Comparison of ENCODE assay signal across 1 cellular context in genomic region chr2:128379021-128380005, GRCh38.
TF ChIP-seq lines count a peak whose summit lies in the region.

No MANE protein-coding gene starts in this region.

TF ChIP-seq in HepG2, 621 proteins besides CTCF, POLR2A, EP300 and RAD21 (continued from another document and continues in another):
- TF ChIP-seq, protein P1, sequence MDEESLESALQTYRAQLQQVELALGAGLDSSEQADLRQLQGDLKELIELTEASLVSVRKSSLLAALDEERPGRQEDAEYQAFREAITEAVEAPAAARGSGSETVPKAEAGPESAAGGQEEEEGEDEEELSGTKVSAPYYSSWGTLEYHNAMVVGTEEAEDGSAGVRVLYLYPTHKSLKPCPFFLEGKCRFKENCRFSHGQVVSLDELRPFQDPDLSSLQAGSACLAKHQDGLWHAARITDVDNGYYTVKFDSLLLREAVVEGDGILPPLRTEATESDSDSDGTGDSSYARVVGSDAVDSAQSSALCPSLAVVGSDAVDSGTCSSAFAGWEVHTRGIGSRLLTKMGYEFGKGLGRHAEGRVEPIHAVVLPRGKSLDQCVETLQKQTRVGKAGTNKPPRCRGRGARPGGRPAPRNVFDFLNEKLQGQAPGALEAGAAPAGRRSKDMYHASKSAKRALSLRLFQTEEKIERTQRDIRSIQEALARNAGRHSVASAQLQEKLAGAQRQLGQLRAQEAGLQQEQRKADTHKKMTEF (CRISPR knock-in tag; IDR thresholded peaks at IDR 0.05) = peak; percentile 62; the same call in 1 of the 2 replicates
- TF ChIP-seq SATB2 (CRISPR knock-in tag; IDR thresholded peaks at IDR 0.05) = no peak
- TF ChIP-seq ZNF747 (CRISPR knock-in tag; IDR thresholded peaks at IDR 0.05; ENCODE audit: borderline replicate concordance) = 0 out of 2 replicates have a peak, but pooled peaks have one; percentile 59
- peak; percentile 78; the same call in 1 of the 2 replicates for TF ChIP-seq CREM (IDR thresholded peaks at IDR 0.05)
- no peak for TF ChIP-seq CREM (CRISPR knock-in tag; IDR thresholded peaks at IDR 0.05)
- no peak for TF ChIP-seq U2AF2 (IDR thresholded peaks at IDR 0.05; ENCODE audit: low read depth, low read length)
- TF ChIP-seq SETDB1 (CRISPR knock-in tag; IDR thresholded peaks at IDR 0.05; ENCODE audit: borderline replicate concordance) = no peak
- no peak for TF ChIP-seq RFX5 (IDR thresholded peaks at IDR 0.05; ENCODE audit: low read depth, low read length)
- TF ChIP-seq ZNF781 (CRISPR knock-in tag; IDR thresholded peaks at IDR 0.05; ENCODE audit: borderline replicate concordance, not compliant biosample characterization) = no peak
- no peak for TF ChIP-seq SMAD9 (CRISPR knock-in tag; IDR thresholded peaks at IDR 0.05)
- no peak for TF ChIP-seq NONO (IDR thresholded peaks at IDR 0.05)
- TF ChIP-seq NONO (CRISPR knock-in tag; conservative IDR thresholded peaks at IDR 0.05) = no peak
- no peak for TF ChIP-seq STAG1 (CRISPR knock-in tag; IDR thresholded peaks at IDR 0.05)
- no peak for TF ChIP-seq ZNF430 (CRISPR knock-in tag; IDR thresholded peaks at IDR 0.05)
- TF ChIP-seq ZNF460 (CRISPR knock-in tag; IDR thresholded peaks at IDR 0.05; ENCODE audit: borderline replicate concordance) = no peak
- TF ChIP-seq, protein P2, sequence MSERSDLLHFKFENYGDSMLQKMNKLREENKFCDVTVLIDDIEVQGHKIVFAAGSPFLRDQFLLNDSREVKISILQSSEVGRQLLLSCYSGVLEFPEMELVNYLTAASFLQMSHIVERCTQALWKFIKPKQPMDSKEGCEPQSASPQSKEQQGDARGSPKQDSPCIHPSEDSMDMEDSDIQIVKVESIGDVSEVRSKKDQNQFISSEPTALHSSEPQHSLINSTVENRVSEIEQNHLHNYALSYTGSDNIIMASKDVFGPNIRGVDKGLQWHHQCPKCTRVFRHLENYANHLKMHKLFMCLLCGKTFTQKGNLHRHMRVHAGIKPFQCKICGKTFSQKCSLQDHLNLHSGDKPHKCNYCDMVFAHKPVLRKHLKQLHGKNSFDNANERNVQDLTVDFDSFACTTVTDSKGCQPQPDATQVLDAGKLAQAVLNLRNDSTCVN (CRISPR knock-in tag; IDR thresholded peaks at IDR 0.05; ENCODE audit: borderline replicate concordance) = no peak
- no peak for TF ChIP-seq MAF1 (CRISPR knock-in tag; IDR thresholded peaks at IDR 0.05; ENCODE audit: borderline replicate concordance)
- no peak for TF ChIP-seq ZNF713 (CRISPR knock-in tag; IDR thresholded peaks at IDR 0.05)
- no peak for TF ChIP-seq ZNF468 (CRISPR knock-in tag; IDR thresholded peaks at IDR 0.05)
- TF ChIP-seq POGZ (CRISPR knock-in tag; IDR thresholded peaks at IDR 0.05) = no peak
- no peak for TF ChIP-seq ZNF510 (CRISPR knock-in tag; IDR thresholded peaks at IDR 0.05; ENCODE audit: low read depth)
- TF ChIP-seq, protein P3, sequence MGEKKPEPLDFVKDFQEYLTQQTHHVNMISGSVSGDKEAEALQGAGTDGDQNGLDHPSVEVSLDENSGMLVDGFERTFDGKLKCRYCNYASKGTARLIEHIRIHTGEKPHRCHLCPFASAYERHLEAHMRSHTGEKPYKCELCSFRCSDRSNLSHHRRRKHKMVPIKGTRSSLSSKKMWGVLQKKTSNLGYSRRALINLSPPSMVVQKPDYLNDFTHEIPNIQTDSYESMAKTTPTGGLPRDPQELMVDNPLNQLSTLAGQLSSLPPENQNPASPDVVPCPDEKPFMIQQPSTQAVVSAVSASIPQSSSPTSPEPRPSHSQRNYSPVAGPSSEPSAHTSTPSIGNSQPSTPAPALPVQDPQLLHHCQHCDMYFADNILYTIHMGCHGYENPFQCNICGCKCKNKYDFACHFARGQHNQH (CRISPR knock-in tag; IDR thresholded peaks at IDR 0.05) = peak; percentile 50; the same call in 1 of the 2 replicates
- peak; percentile 100 for TF ChIP-seq SOX5 (CRISPR knock-in tag; IDR thresholded peaks at IDR 0.05; ENCODE audit: borderline replicate concordance)
- no peak for TF ChIP-seq REPIN1 (CRISPR knock-in tag; IDR thresholded peaks at IDR 0.05; ENCODE audit: borderline replicate concordance, low read depth)
- TF ChIP-seq ZNF549 (CRISPR knock-in tag; IDR thresholded peaks at IDR 0.05) = no peak
- TF ChIP-seq ZNF607 (CRISPR knock-in tag; IDR thresholded peaks at IDR 0.05; ENCODE audit: borderline replicate concordance) = 0 out of 2 replicates have a peak, but pooled peaks have one; percentile 48
- no peak for TF ChIP-seq RBM22 (optimal IDR thresholded peaks at IDR 0.05; ENCODE audit: low read length)
- TF ChIP-seq ZNF407 (CRISPR knock-in tag; IDR thresholded peaks at IDR 0.05; ENCODE audit: not compliant biosample characterization) = no peak
- no peak for TF ChIP-seq ZC3H4 (CRISPR knock-in tag; IDR thresholded peaks at IDR 0.05; ENCODE audit: borderline replicate concordance)
- TF ChIP-seq MATR3 (CRISPR knock-in tag; IDR thresholded peaks at IDR 0.05) = no peak
- TF ChIP-seq, protein P4, sequence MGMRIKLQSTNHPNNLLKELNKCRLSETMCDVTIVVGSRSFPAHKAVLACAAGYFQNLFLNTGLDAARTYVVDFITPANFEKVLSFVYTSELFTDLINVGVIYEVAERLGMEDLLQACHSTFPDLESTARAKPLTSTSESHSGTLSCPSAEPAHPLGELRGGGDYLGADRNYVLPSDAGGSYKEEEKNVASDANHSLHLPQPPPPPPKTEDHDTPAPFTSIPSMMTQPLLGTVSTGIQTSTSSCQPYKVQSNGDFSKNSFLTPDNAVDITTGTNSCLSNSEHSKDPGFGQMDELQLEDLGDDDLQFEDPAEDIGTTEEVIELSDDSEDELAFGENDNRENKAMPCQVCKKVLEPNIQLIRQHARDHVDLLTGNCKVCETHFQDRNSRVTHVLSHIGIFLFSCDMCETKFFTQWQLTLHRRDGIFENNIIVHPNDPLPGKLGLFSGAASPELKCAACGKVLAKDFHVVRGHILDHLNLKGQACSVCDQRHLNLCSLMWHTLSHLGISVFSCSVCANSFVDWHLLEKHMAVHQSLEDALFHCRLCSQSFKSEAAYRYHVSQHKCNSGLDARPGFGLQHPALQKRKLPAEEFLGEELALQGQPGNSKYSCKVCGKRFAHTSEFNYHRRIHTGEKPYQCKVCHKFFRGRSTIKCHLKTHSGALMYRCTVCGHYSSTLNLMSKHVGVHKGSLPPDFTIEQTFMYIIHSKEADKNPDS (CRISPR knock-in tag; IDR thresholded peaks at IDR 0.05) = peak; percentile 56; the same call in 1 of the 2 replicates
- TF ChIP-seq TAF15 (IDR thresholded peaks at IDR 0.05; ENCODE audit: low read depth, low read length, poor library complexity, severe bottlenecking) = no peak
- TF ChIP-seq SP4 (CRISPR knock-in tag; IDR thresholded peaks at IDR 0.05) = 0 out of 2 replicates have a peak, but pooled peaks have one; percentile 38
- TF ChIP-seq ZNF331 (CRISPR knock-in tag; IDR thresholded peaks at IDR 0.05) = peak; percentile 65
- TF ChIP-seq DNMT1 (CRISPR knock-in tag; IDR thresholded peaks at IDR 0.05) = no peak
- no peak for TF ChIP-seq CEBPG (CRISPR knock-in tag; IDR thresholded peaks at IDR 0.05)
- no peak for TF ChIP-seq GABPA (IDR thresholded peaks at IDR 0.05; ENCODE audit: low read depth, low read length)
- no peak for TF ChIP-seq GABPA (CRISPR knock-in tag; IDR thresholded peaks at IDR 0.05; ENCODE audit: low read depth)
- no peak for TF ChIP-seq GLMP (CRISPR knock-in tag; IDR thresholded peaks at IDR 0.05; ENCODE audit: borderline replicate concordance)
- TF ChIP-seq ARNT2 (CRISPR knock-in tag; IDR thresholded peaks at IDR 0.05; ENCODE audit: low read depth) = 0 out of 2 replicates have a peak, but pooled peaks have one; percentile 48
- no peak for TF ChIP-seq ZNF44 (CRISPR knock-in tag; IDR thresholded peaks at IDR 0.05)
- no peak; the same call in 1 of the 2 replicates for TF ChIP-seq GFI1 (CRISPR knock-in tag; IDR thresholded peaks at IDR 0.05; ENCODE audit: borderline replicate concordance)
- TF ChIP-seq ZNF792 (CRISPR knock-in tag; IDR thresholded peaks at IDR 0.05) = peak; percentile 48; the same call in 1 of the 2 replicates
- peak; percentile 64; the same call in 1 of the 2 replicates for TF ChIP-seq ZFP1 (CRISPR knock-in tag; IDR thresholded peaks at IDR 0.05)
- TF ChIP-seq ZNF570 (CRISPR knock-in tag; IDR thresholded peaks at IDR 0.05; ENCODE audit: borderline replicate concordance) = no peak
- TF ChIP-seq, protein P5, sequence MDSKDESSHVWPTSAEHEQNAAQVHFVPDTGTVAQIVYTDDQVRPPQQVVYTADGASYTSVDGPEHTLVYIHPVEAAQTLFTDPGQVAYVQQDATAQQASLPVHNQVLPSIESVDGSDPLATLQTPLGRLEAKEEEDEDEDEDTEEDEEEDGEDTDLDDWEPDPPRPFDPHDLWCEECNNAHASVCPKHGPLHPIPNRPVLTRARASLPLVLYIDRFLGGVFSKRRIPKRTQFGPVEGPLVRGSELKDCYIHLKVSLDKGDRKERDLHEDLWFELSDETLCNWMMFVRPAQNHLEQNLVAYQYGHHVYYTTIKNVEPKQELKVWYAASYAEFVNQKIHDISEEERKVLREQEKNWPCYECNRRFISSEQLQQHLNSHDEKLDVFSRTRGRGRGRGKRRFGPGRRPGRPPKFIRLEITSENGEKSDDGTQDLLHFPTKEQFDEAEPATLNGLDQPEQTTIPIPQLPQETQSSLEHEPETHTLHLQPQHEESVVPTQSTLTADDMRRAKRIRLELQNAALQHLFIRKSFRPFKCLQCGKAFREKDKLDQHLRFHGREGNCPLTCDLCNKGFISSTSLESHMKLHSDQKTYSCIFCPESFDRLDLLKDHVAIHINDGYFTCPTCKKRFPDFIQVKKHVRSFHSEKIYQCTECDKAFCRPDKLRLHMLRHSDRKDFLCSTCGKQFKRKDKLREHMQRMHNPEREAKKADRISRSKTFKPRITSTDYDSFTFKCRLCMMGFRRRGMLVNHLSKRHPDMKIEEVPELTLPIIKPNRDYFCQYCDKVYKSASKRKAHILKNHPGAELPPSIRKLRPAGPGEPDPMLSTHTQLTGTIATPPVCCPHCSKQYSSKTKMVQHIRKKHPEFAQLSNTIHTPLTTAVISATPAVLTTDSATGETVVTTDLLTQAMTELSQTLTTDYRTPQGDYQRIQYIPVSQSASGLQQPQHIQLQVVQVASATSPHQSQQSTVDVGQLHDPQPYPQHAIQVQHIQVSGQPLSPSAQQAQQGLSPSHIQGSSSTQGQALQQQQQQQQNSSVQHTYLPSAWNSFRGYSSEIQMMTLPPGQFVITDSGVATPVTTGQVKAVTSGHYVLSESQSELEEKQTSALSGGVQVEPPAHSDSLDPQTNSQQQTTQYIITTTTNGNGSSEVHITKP (CRISPR knock-in tag; IDR thresholded peaks at IDR 0.05; ENCODE audit: low read depth) = no peak
- no peak for TF ChIP-seq PLRG1 (conservative IDR thresholded peaks at IDR 0.05)
- peak; percentile 81; the same call in 1 of the 2 replicates for TF ChIP-seq ZNF451 (CRISPR knock-in tag; IDR thresholded peaks at IDR 0.05)
- no peak for TF ChIP-seq ATF7 (IDR thresholded peaks at IDR 0.05)
- no peak for TF ChIP-seq ATF7 (CRISPR knock-in tag; IDR thresholded peaks at IDR 0.05)
- peak; percentile 94 for TF ChIP-seq TCF7 (IDR thresholded peaks at IDR 0.05; ENCODE audit: low read depth)
